Comparison of ENCODE assay signal across 29 cellular contexts in genomic region chr1:234823191-234824176, GRCh38.
DNase-seq lines count a peak whose midpoint lies in the region; ATAC-seq, FAIRE-seq and TF ChIP-seq lines count a peak whose summit lies in the region.
"Had no signal": no experiment of that assay in that cellular context is flagged by ENCODE, and none has a peak within 500 bp of the region (broad histone marks: within the 10 kb centered on the region; RNA-seq: fewer than 3 reads in every experiment).

No MANE protein-coding gene starts in this region.

- H3K27ac ChIP-seq in K562 (ENCODE audit: extremely low read depth, low read depth, low read length), result no peak overlapping the region
- no peak overlapping the region for H3K27ac ChIP-seq in tibial artery
- H3K27ac ChIP-seq: 22Rv1, foreskin keratinocyte, lower lobe of right lung, SJSA1, stomach had no signal

- intact Hi-C loops in K562 (cut with micrococcal nuclease) (no loop called here), tibial artery (cut with DNase I; ENCODE audit: low total_unique reads) (no loop called here)

- POLR2A ChIA-PET in K562 (lab: Yijun Ruan, JAX), result interaction anchor here (1.0 to 1.1 kb wide), 2 partner anchors 53 to 222 kb away, joined by 3 to 4 read pairs; no protein-coding TSS in a partner anchor

- no peak for TF ChIP-seq CTCF in K562 (IDR thresholded peaks at IDR 0.05 in 2 of 3, conservative IDR thresholded peaks at IDR 0.05 in 1 of 3; ENCODE audit: insufficient read depth in 2 of 3, low read depth in 1 of 3, low read length in 3 of 3)
- TF ChIP-seq CTCF in tibial artery (IDR thresholded peaks at IDR 0.05), result no peak

- WGBS in K562 (ENCODE audit: insufficient coverage, low coverage, missing lambda C conversion rate), result 29% methylated on average over 16 of the region's 16 CpGs

- H3K36me3 ChIP-seq in K562 (ENCODE audit: control insufficient read depth, insufficient read depth, low read length) (no peaks in the 10 kb centered on the region), tibial artery (no peaks in the 10 kb centered on the region)
- H3K36me3 ChIP-seq: lower lobe of right lung, SJSA1, stomach had no signal

- no peak overlapping the region for H3K4me3 ChIP-seq in K562
- H3K4me3 ChIP-seq in tibial artery, result no peak overlapping the region
- H3K4me3 ChIP-seq: lower lobe of right lung, SJSA1, smooth muscle cell, stomach had no signal

- no peaks in the 10 kb centered on the region for H3K9me3 ChIP-seq in K562 (replicated peaks; ENCODE audit: control insufficient read depth, insufficient read depth, low read depth, low read length)
- no peaks in the 10 kb centered on the region for H3K9me3 ChIP-seq in tibial artery
- H3K9me3 ChIP-seq: lower lobe of right lung, SJSA1, stomach had no signal

- H3K4me2 ChIP-seq in K562 (ENCODE audit: insufficient read depth, low read length), result no peak overlapping the region
- H3K4me2 ChIP-seq: smooth muscle cell had no signal

- TF ChIP-seq EP300 in K562 (IDR thresholded peaks at IDR 0.05; ENCODE audit: low read length), result no peak

- CTCF ChIA-PET in K562 (lab: Yijun Ruan, JAX; ENCODE audit: low intra/inter-chr PET ratio), result no interaction called here

- in situ Hi-C loops in K562 (cut with MboI), result no loop called here

- TF ChIP-seq RAD21 in K562 (CRISPR knock-in tag; conservative IDR thresholded peaks at IDR 0.05 in 1 of 2, IDR thresholded peaks at IDR 0.05 in 1 of 2), result no peak

- no peaks in the 10 kb centered on the region for H3K79me2 ChIP-seq in K562 (ENCODE audit: control insufficient read depth, insufficient read depth, low read length)

- H3K9me1 ChIP-seq in K562 (ENCODE audit: control insufficient read depth, insufficient read depth, low read length), result no peaks in the 10 kb centered on the region

- no peak overlapping the region for H3K9ac ChIP-seq in K562 (ENCODE audit: insufficient read depth in 1 of 2, low read depth in 2 of 2, low read length in 2 of 2)

- H3K27me3 ChIP-seq in K562 (ENCODE audit: control insufficient read depth in 2 of 2, insufficient read depth in 2 of 2, low read length in 2 of 2) (peaks cover 36 to 37% of the 10 kb centered on the region in 2 experiments; a peak in 4 of 5 replicates), tibial artery (no peaks in the 10 kb centered on the region)
- H3K27me3 ChIP-seq: SJSA1, stomach had no signal

- no peaks in the 10 kb centered on the region for H4K20me1 ChIP-seq in K562 (replicated peaks; ENCODE audit: control insufficient read depth, insufficient read depth, low read length)

- H3K4me1 ChIP-seq in K562 (replicated peaks in 1 of 2; ENCODE audit: control insufficient read depth in 2 of 2, insufficient read depth in 2 of 2, low read length in 2 of 2), result no peaks in the 10 kb centered on the region; a peak in 2 of 5 replicates
- H3K4me1 ChIP-seq in tibial artery, result no peaks in the 10 kb centered on the region
- H3K4me1 ChIP-seq: foreskin keratinocyte, lower lobe of right lung, SJSA1 had no signal

- DNase-seq in DMS53 (lab: John Stamatoyannopoulos, UW) (peak; percentile 44), DMS53 treated with DMSO at 0.1 percent for 48 hours (lab: John Stamatoyannopoulos, UW; ENCODE audit: unreplicated experiment) (no peak), NCI-H146 treated with DMSO at 0.1 percent for 48 hours (lab: John Stamatoyannopoulos, UW; ENCODE audit: unreplicated experiment) (peak; percentile 3), K562 (ENCODE audit: extremely low read depth in 1 of 4, low spot score in 3 of 4) (no peak), myocyte (ENCODE audit: low read depth) (peak; percentile 16), tibial artery (no peak)
- no peak for DNase-seq in stimulated activated CD4-positive, alpha-beta T cell treated with anti-CD3 and anti-CD28 coated beads, Interleukin-4, amount 100 ng/mL, for 4 hours
- DNase-seq: activated CD4-positive, alpha-beta T cell treated with anti-CD3 and anti-CD28 coated beads for 4 hours; activated naive CD4-positive, alpha-beta T cell treated with anti-CD3 and anti-CD28 coated beads, Interleukin-2, amount 50 U/mL, for 16 hours; activated T-cell treated with anti-CD3 and anti-CD28 coated beads, Interleukin-2, amount 50 U/mL, for 72 hours; AML-193; anterior cingulate cortex; CD8-positive, alpha-beta T cell; effector CD8-positive, alpha-beta T cell; foreskin keratinocyte; GOT3; lower lobe of right lung; NK-92 treated with Interleukin-12 subunit alpha and Interleukin-12 subunit beta, amount 100 ng/mL, for 24 hours; nucleus accumbens; stomach; trophoblast cell had no signal

- ATAC-seq in K562 (no peak), GM18505 (IDR thresholded peaks at IDR 0.05; ENCODE audit: unreplicated experiment) (no peak)
- ATAC-seq: activated T-cell treated with anti-CD3 and anti-CD28 coated beads, Interleukin-2, amount 50 U/mL, for 72 hours; CD8-positive, alpha-beta T cell; foreskin keratinocyte; lower lobe of right lung had no signal

- H2AFZ ChIP-seq in K562 (ENCODE audit: low read depth, low read length), result peak overlapping the region; percentile 29; the same call in 1 of the 2 replicates

- TF ChIP-seq POLR2A in K562 (conservative IDR thresholded peaks at IDR 0.05) (no peak), GM18505 (IDR thresholded peaks at IDR 0.05; ENCODE audit: borderline replicate concordance, extremely low read depth, insufficient read depth, insufficient read length) (no peak)

- BruUV-seq in K562 (replicated peaks; lab: Mats Ljungman, UMichigan), result no TSS peak

- FAIRE-seq in K562 (lab: Jason Lieb, UNC), result no peak
- FAIRE-seq: GM12892, GM19239, islet of Langerhans, RCC 7860 had no signal

TF ChIP-seq in K562, 482 proteins besides CTCF, POLR2A, EP300 and RAD21:
- TF ChIP-seq NCOA2 (IDR thresholded peaks at IDR 0.05; ENCODE audit: partially characterized antibody in 2 of 2), result no peak
- TF ChIP-seq ZBTB33 (CRISPR knock-in tag; IDR thresholded peaks at IDR 0.05), result 0 out of 2 replicates have a peak, but pooled peaks have one; percentile 14
- TF ChIP-seq ZNF592 (IDR thresholded peaks at IDR 0.05), result no peak

Comparison
In these comparisons a context has a peak if more than half of its experiments do, and no peak if none do; other contexts are left out.
1. DNase-seq: peak in DMS53 (single experiment), NCI-H146 treated with DMSO at 0.1 percent for 48 hours (single experiment) and myocyte (single experiment); none in DMS53 treated with DMSO at 0.1 percent for 48 hours (single experiment), K562 (0 of 4), stimulated activated CD4-positive, alpha-beta T cell treated with anti-CD3 and anti-CD28 coated beads, Interleukin-4, amount 100 ng/mL, for 4 hours (0 of 2) and tibial artery (0 of 2).